36 cellular contexts compared by ENCODE assay signal in the genomic region with DNA sequence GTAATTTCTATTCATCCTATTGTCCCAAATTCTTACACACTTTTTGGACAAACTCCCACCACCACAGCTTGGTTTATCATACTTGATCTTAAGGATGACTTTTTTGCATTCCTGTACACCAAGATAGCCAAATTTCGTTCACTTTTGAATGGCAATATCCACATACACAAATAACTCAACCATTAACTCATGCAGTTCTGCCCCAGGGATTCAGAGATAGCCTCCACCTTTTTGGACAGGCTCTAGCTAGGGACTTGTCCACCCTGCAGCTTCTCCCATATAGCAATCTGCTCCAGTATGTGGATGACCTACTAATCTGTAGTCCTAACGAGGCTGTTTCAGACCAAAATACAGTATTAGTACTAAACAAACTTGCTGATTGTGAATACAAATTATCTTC.
"Had no signal": no experiment of that assay in that cellular context is flagged by ENCODE, and none has a peak within 500 bp of the region (broad histone marks: within the 10 kb centered on the region; RNA-seq: fewer than 3 reads in every experiment).

No MANE protein-coding gene starts in this region.

- H3K27me3 ChIP-seq: adrenal gland, body of pancreas, brain microvascular endothelial cell, breast epithelium had no signal

- H3K9me3 ChIP-seq: adrenal gland, body of pancreas, breast epithelium had no signal

- DNase-seq: activated B cell treated with CpG ODN at 0.5 μM for 24 hours; activated CD4-positive, alpha-beta memory T cell treated with anti-CD3 and anti-CD28 coated beads for 36 hours; activated CD4-positive, alpha-beta T cell treated with anti-CD3 and anti-CD28 coated beads for 4 hours; activated CD4-positive, alpha-beta T cell treated with anti-CD3 and anti-CD28 coated beads, Interleukin-2, amount 10 ng/mL, durations not matched to agents 24 days and 14 days; activated CD4-positive, alpha-beta T cell treated with anti-CD3 and anti-CD28 coated beads, Interleukin-2, amount 50 U/mL, for 1 hour; activated CD4-positive, alpha-beta T cell treated with anti-CD3 and anti-CD28 coated beads, Interleukin-2, amount 50 U/mL, for 4 hours; activated CD4-positive, CD25-positive, alpha-beta regulatory T cell treated with anti-CD3 and anti-CD28 coated beads, Interleukin-2, amount 50 U/mL, for 72 hours; activated CD8-positive, alpha-beta memory T cell treated with anti-CD3 and anti-CD28 coated beads, Interleukin-2, amount 50 U/mL, for 4 hours; activated CD8-positive, alpha-beta T cell treated with anti-CD3 and anti-CD28 coated beads for 36 hours; activated effector memory CD4-positive, alpha-beta T cell treated with anti-CD3 and anti-CD28 coated beads, Interleukin-2, amount 50 U/mL, for 16 hours; activated gamma-delta T cell treated with Interleukin-2 at 50 U/mL for 16 hours; activated naive CD4-positive, alpha-beta T cell; activated naive CD4-positive, alpha-beta T cell treated with anti-CD3 and anti-CD28 coated beads for 36 hours; activated naive CD4-positive, alpha-beta T cell treated with anti-CD3 and anti-CD28 coated beads, Interleukin-2, amount 50 U/mL, for 16 hours; activated naive CD8-positive, alpha-beta T cell treated with anti-CD3 and anti-CD28 coated beads for 36 hours; activated T-cell treated with anti-CD3 and anti-CD28 coated beads for 4 hours; activated T-cell treated with anti-CD3 and anti-CD28 coated beads, Interleukin-2, amount 50 U/mL, for 1 hour; activated T-cell treated with anti-CD3 and anti-CD28 coated beads, Interleukin-2, amount 50 U/mL, for 4 hours; activated T-cell treated with anti-CD3 and anti-CD28 coated beads, Interleukin-2, amount 50 U/mL, for 72 hours; adrenal gland; amniotic stem cell; aorta; body of pancreas; brain microvascular endothelial cell; central memory CD4-positive, alpha-beta T cell; T-helper 2 cell; T-helper 9 cell had no signal

- H3K4me1 ChIP-seq: adrenal gland, body of pancreas, breast epithelium had no signal

- H3K9me3 Mint-ChIP-seq: activated B cell treated with CpG ODN at 0.5 μM for 24 hours; activated CD4-positive, alpha-beta memory T cell treated with anti-CD3 and anti-CD28 coated beads for 36 hours; activated CD8-positive, alpha-beta T cell treated with anti-CD3 and anti-CD28 coated beads for 36 hours; activated naive CD4-positive, alpha-beta T cell treated with anti-CD3 and anti-CD28 coated beads for 36 hours; activated naive CD4-positive, alpha-beta T cell treated with anti-CD3 and anti-CD28 coated beads, Interleukin-2, amount 50 U/mL, for 72 hours; activated T-cell treated with anti-CD3 and anti-CD28 coated beads, Interleukin-2, amount 50 U/mL, for 4 hours; activated T-helper 17 cell treated with anti-CD3 and anti-CD28 coated beads, Interleukin-2, amount 50 U/mL, for 72 hours had no signal

- ATAC-seq: activated CD8-positive, alpha-beta T cell treated with anti-CD3 and anti-CD28 coated beads for 36 hours; activated naive CD4-positive, alpha-beta T cell treated with anti-CD3 and anti-CD28 coated beads, Interleukin-2, amount 50 U/mL, for 72 hours; activated T-cell treated with anti-CD3 and anti-CD28 coated beads, Interleukin-2, amount 50 U/mL, for 4 hours; activated T-cell treated with anti-CD3 and anti-CD28 coated beads, Interleukin-2, amount 50 U/mL, for 72 hours; activated T-helper 17 cell treated with anti-CD3 and anti-CD28 coated beads, Interleukin-2, amount 50 U/mL, for 72 hours; body of pancreas had no signal

- H3K27me3 Mint-ChIP-seq: activated CD4-positive, alpha-beta memory T cell treated with anti-CD3 and anti-CD28 coated beads for 36 hours had no signal

- H3K4me3 ChIP-seq: adrenal gland, body of pancreas, breast epithelium had no signal

- H3K36me3 ChIP-seq: adrenal gland, brain microvascular endothelial cell, breast epithelium had no signal

- H3K27ac Mint-ChIP-seq: activated B cell treated with CpG ODN at 0.5 μM for 24 hours; activated CD4-positive, alpha-beta memory T cell treated with anti-CD3 and anti-CD28 coated beads for 36 hours; activated CD4-positive, alpha-beta T cell treated with anti-CD3 and anti-CD28 coated beads, Interleukin-2, amount 10 ng/mL, durations not matched to agents 24 days and 14 days; activated CD8-positive, alpha-beta T cell treated with anti-CD3 and anti-CD28 coated beads for 36 hours; activated naive CD4-positive, alpha-beta T cell treated with anti-CD3 and anti-CD28 coated beads for 36 hours; activated naive CD4-positive, alpha-beta T cell treated with anti-CD3 and anti-CD28 coated beads, Interleukin-2, amount 50 U/mL, for 72 hours; activated naive CD8-positive, alpha-beta T cell treated with anti-CD3 and anti-CD28 coated beads for 36 hours; activated T-cell treated with anti-CD3 and anti-CD28 coated beads, Interleukin-2, amount 50 U/mL, for 72 hours; activated T-helper 1 cell treated with anti-CD3 and anti-CD28 coated beads, Interleukin-12 subunit alpha, Interleukin-12 subunit beta, Interleukin-2, Interleukin-4 antibody, amounts not matched to agents 30 ng/mL and 10 ng/mL and 1 ng/mL, durations not matched to agents 14 hours and 24 hours and 36 hours; activated T-helper 17 cell treated with anti-CD3 and anti-CD28 coated beads, Interleukin-2, amount 50 U/mL, for 72 hours; T-helper 1 cell treated with Interleukin-12 subunit alpha and Interleukin-12 subunit beta and Interleukin-4 antibody, amounts not matched to agents 30 μg/mL and 1 μg/mL, for 36 hours; T-helper 2 cell treated with Interferon-gamma antibody and Interleukin-4, amounts not matched to agents 5 μg/mL and 100 μg/mL, for 36 hours had no signal

- FAIRE-seq: astrocyte, TTC549 had no signal

- H3K36me3 Mint-ChIP-seq: activated CD4-positive, alpha-beta memory T cell treated with anti-CD3 and anti-CD28 coated beads for 36 hours had no signal

- H3K4me3 Mint-ChIP-seq: activated B cell treated with CpG ODN at 0.5 μM for 24 hours; activated CD4-positive, alpha-beta memory T cell treated with anti-CD3 and anti-CD28 coated beads for 36 hours; activated CD4-positive, alpha-beta T cell treated with anti-CD3 and anti-CD28 coated beads, Interleukin-2, amount 10 ng/mL, durations not matched to agents 24 days and 14 days; activated CD8-positive, alpha-beta T cell treated with anti-CD3 and anti-CD28 coated beads for 36 hours; activated naive CD4-positive, alpha-beta T cell treated with anti-CD3 and anti-CD28 coated beads for 36 hours; activated naive CD8-positive, alpha-beta T cell treated with anti-CD3 and anti-CD28 coated beads for 36 hours; activated T-cell treated with anti-CD3 and anti-CD28 coated beads, Interleukin-2, amount 50 U/mL, for 4 hours; activated T-cell treated with anti-CD3 and anti-CD28 coated beads, Interleukin-2, amount 50 U/mL, for 72 hours; activated T-helper 1 cell treated with anti-CD3 and anti-CD28 coated beads, Interleukin-12 subunit alpha, Interleukin-12 subunit beta, Interleukin-2, Interleukin-4 antibody, amounts not matched to agents 30 ng/mL and 10 ng/mL and 1 ng/mL, durations not matched to agents 14 hours and 24 hours and 36 hours; activated T-helper 17 cell treated with anti-CD3 and anti-CD28 coated beads, Interleukin-2, amount 50 U/mL, for 72 hours; T-helper 1 cell treated with Interleukin-12 subunit alpha and Interleukin-12 subunit beta and Interleukin-4 antibody, amounts not matched to agents 30 μg/mL and 1 μg/mL, for 36 hours; T-helper 2 cell treated with Interferon-gamma antibody and Interleukin-4, amounts not matched to agents 5 μg/mL and 100 μg/mL, for 36 hours had no signal

- H3K27ac ChIP-seq: adrenal gland, body of pancreas, brain microvascular endothelial cell, breast epithelium, VCaP had no signal
